ENCODE assay signal across 1 cellular context in the genomic region with DNA sequence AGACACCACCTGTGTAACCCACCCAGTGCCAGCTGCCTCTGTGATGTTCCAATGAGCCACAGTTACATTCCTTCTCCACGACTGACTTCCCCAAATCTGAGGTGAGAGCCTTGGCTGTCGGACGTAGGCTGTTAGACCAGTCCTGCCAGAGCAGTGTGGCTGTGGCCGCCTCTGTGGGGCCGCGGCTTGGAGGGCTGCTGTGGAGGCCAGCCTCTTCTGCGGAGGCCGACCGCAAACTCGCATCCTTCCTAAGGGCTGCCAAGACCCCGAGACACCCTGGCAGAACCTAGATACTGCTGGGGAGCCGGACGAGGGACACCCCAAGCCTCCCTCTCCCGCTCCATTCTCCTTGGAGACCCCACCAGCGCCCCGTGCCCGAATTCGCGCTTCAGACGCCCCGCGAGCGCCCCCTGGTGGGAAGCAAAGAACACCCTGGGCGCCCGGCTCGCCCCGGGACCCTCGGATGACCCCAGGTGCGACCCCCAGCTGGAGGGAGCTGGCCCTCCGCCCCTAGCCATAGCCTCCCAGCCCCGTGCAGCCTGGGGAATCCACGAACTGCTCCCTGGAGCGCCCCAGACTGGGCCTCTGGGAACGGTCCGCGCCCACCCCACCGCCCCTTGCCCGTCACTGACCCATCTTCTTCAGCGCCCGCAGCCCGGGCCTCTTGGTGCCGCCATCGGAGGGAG.
TF ChIP-seq lines count a peak whose summit lies in the region.

No MANE protein-coding gene starts in this region.

TF ChIP-seq in K562, 482 proteins besides CTCF, POLR2A, EP300 and RAD21 (continued from another document and continues in another):
- TF ChIP-seq, protein P1, sequence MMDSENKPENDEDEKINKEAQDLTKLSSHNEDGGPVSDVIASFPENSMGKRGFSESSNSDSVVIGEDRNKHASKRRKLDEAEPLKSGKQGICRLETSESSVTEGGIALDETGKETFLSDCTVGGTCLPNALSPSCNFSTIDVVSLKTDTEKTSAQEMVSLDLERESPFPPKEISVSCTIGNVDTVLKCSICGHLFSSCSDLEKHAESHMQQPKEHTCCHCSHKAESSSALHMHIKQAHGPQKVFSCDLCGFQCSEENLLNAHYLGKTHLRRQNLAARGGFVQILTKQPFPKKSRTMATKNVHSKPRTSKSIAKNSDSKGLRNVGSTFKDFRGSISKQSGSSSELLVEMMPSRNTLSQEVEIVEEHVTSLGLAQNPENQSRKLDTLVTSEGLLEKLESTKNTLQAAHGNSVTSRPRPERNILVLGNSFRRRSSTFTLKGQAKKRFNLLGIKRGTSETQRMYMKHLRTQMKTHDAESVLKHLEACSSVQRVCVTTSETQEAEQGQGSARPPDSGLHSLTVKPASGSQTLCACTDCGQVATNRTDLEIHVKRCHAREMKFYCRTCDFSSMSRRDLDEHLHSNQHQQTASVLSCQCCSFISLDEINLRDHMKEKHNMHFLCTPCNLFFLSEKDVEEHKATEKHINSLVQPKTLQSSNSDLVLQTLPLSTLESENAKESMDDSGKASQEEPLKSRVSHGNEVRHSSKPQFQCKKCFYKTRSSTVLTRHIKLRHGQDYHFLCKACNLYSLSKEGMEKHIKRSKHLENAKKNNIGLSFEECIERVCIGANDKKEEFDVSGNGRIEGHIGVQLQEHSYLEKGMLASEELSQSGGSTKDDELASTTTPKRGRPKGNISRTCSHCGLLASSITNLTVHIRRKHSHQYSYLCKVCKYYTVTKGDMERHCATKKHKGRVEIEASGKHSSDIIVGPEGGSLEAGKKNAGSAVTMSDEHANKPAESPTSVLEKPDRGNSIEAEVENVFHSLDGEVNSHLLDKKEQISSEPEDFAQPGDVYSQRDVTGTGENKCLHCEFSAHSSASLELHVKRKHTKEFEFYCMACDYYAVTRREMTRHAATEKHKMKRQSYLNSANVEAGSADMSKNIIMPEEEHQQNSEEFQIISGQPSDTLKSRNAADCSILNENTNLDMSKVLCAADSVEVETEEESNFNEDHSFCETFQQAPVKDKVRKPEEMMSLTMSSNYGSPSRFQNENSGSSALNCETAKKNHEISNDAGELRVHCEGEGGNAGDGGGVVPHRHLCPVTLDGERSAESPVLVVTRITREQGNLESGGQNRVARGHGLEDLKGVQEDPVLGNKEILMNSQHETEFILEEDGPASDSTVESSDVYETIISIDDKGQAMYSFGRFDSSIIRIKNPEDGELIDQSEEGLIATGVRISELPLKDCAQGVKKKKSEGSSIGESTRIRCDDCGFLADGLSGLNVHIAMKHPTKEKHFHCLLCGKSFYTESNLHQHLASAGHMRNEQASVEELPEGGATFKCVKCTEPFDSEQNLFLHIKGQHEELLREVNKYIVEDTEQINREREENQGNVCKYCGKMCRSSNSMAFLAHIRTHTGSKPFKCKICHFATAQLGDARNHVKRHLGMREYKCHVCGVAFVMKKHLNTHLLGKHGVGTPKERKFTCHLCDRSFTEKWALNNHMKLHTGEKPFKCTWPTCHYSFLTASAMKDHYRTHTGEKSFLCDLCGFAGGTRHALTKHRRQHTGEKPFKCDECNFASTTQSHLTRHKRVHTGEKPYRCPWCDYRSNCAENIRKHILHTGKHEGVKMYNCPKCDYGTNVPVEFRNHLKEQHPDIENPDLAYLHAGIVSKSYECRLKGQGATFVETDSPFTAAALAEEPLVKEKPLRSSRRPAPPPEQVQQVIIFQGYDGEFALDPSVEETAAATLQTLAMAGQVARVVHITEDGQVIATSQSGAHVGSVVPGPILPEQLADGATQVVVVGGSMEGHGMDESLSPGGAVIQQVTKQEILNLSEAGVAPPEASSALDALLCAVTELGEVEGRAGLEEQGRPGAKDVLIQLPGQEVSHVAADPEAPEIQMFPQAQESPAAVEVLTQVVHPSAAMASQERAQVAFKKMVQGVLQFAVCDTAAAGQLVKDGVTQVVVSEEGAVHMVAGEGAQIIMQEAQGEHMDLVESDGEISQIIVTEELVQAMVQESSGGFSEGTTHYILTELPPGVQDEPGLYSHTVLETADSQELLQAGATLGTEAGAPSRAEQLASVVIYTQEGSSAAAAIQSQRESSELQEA (IDR thresholded peaks at IDR 0.05; ENCODE audit: low read depth), result no peak
- TF ChIP-seq WHSC1 (IDR thresholded peaks at IDR 0.05; ENCODE audit: low read length) (no peak), PTRF (tag; IDR thresholded peaks at IDR 0.05) (no peak), HNRNPH1 (optimal IDR thresholded peaks at IDR 0.05; ENCODE audit: low read depth, low read length) (no peak), GATAD2A (IDR thresholded peaks at IDR 0.05) (peak; percentile 85), SIX5 (IDR thresholded peaks at IDR 0.05; ENCODE audit: borderline replicate concordance in 1 of 2, insufficient read depth in 1 of 2, low read depth in 1 of 2, low read length in 2 of 2) (no peak), HDAC1 (IDR thresholded peaks at IDR 0.05) (peak in 1 of 2 experiments; percentile 55; a peak in 1 of 4 replicates), KLF10 (CRISPR knock-in tag; IDR thresholded peaks at IDR 0.05) (no peak), TOE1 (IDR thresholded peaks at IDR 0.05; ENCODE audit: borderline replicate concordance) (no peak), TOE1 (CRISPR knock-in tag; IDR thresholded peaks at IDR 0.05; ENCODE audit: borderline replicate concordance, low read depth) (no peak), SRSF3 (IDR thresholded peaks at IDR 0.05; ENCODE audit: insufficient read depth, low read length) (no peak), MTF1 (CRISPR knock-in tag; IDR thresholded peaks at IDR 0.05; ENCODE audit: borderline replicate concordance) (no peak), ZNF785 (CRISPR knock-in tag; IDR thresholded peaks at IDR 0.05) (no peak), GABPB1 (CRISPR knock-in tag; IDR thresholded peaks at IDR 0.05) (peak; percentile 38; the same call in 1 of the 2 replicates), MBD2 (IDR thresholded peaks at IDR 0.05; ENCODE audit: borderline replicate concordance, low read depth) (no peak; the same call in 1 of the 2 replicates), SMAD3 (CRISPR knock-in tag; conservative IDR thresholded peaks at IDR 0.05) (no peak), MTA2 (IDR thresholded peaks at IDR 0.05; ENCODE audit: low read depth) (0 out of 2 replicates have a peak, but pooled peaks have one; percentile 21), CREBBP (IDR thresholded peaks at IDR 0.05; ENCODE audit: low read depth, low read length) (no peak), SMC3 (conservative IDR thresholded peaks at IDR 0.05; ENCODE audit: insufficient read depth, low read depth, low read length) (0 out of 2 replicates have a peak, but pooled peaks have one; percentile 9), HDAC6 (IDR thresholded peaks at IDR 0.05; ENCODE audit: low read depth, low read length) (no peak), FOXA3 (CRISPR knock-in tag; conservative IDR thresholded peaks at IDR 0.05 in 1 of 2, IDR thresholded peaks at IDR 0.05 in 1 of 2) (no peak), STAT5A (IDR thresholded peaks at IDR 0.05; ENCODE audit: borderline replicate concordance, low read length) (no peak), LCOR (CRISPR knock-in tag; IDR thresholded peaks at IDR 0.05) (no peak), JUN (IDR thresholded peaks at IDR 0.05; ENCODE audit: borderline replicate concordance, low read depth, low read length) (no peak), JUN (CRISPR knock-in tag; IDR thresholded peaks at IDR 0.05; ENCODE audit: borderline replicate concordance) (no peak), CC2D1A (IDR thresholded peaks at IDR 0.05) (peak; percentile 75; the same call in 1 of the 2 replicates), CHCHD3 (CRISPR knock-in tag; IDR thresholded peaks at IDR 0.05) (no peak), GABPA (tag; conservative IDR thresholded peaks at IDR 0.05; ENCODE audit: low read depth) (no peak), PCBP1 (IDR thresholded peaks at IDR 0.05; ENCODE audit: low read depth, low read length, poor library complexity, severe bottlenecking) (peak; percentile 81), SMAD1 (IDR thresholded peaks at IDR 0.05; ENCODE audit: low read depth, low read length, partially characterized antibody) (no peak), RBM15 (IDR thresholded peaks at IDR 0.05; ENCODE audit: insufficient read depth, low read length) (no peak), ZNF717 (CRISPR knock-in tag; IDR thresholded peaks at IDR 0.05) (no peak), NBN (IDR thresholded peaks at IDR 0.05; ENCODE audit: low read depth) (no peak)
- TF ChIP-seq, protein P2, sequence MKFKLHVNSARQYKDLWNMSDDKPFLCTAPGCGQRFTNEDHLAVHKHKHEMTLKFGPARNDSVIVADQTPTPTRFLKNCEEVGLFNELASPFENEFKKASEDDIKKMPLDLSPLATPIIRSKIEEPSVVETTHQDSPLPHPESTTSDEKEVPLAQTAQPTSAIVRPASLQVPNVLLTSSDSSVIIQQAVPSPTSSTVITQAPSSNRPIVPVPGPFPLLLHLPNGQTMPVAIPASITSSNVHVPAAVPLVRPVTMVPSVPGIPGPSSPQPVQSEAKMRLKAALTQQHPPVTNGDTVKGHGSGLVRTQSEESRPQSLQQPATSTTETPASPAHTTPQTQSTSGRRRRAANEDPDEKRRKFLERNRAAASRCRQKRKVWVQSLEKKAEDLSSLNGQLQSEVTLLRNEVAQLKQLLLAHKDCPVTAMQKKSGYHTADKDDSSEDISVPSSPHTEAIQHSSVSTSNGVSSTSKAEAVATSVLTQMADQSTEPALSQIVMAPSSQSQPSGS (CRISPR knock-in tag; IDR thresholded peaks at IDR 0.05), result no peak
- TF ChIP-seq, protein P3, sequence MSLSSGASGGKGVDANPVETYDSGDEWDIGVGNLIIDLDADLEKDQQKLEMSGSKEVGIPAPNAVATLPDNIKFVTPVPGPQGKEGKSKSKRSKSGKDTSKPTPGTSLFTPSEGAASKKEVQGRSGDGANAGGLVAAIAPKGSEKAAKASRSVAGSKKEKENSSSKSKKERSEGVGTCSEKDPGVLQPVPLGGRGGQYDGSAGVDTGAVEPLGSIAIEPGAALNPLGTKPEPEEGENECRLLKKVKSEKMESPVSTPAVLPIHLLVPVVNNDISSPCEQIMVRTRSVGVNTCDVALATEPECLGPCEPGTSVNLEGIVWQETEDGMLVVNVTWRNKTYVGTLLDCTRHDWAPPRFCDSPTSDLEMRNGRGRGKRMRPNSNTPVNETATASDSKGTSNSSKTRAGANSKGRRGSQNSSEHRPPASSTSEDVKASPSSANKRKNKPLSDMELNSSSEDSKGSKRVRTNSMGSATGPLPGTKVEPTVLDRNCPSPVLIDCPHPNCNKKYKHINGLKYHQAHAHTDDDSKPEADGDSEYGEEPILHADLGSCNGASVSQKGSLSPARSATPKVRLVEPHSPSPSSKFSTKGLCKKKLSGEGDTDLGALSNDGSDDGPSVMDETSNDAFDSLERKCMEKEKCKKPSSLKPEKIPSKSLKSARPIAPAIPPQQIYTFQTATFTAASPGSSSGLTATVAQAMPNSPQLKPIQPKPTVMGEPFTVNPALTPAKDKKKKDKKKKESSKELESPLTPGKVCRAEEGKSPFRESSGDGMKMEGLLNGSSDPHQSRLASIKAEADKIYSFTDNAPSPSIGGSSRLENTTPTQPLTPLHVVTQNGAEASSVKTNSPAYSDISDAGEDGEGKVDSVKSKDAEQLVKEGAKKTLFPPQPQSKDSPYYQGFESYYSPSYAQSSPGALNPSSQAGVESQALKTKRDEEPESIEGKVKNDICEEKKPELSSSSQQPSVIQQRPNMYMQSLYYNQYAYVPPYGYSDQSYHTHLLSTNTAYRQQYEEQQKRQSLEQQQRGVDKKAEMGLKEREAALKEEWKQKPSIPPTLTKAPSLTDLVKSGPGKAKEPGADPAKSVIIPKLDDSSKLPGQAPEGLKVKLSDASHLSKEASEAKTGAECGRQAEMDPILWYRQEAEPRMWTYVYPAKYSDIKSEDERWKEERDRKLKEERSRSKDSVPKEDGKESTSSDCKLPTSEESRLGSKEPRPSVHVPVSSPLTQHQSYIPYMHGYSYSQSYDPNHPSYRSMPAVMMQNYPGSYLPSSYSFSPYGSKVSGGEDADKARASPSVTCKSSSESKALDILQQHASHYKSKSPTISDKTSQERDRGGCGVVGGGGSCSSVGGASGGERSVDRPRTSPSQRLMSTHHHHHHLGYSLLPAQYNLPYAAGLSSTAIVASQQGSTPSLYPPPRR (CRISPR knock-in tag; IDR thresholded peaks at IDR 0.05; ENCODE audit: borderline replicate concordance), result no peak
- TF ChIP-seq, protein P4, sequence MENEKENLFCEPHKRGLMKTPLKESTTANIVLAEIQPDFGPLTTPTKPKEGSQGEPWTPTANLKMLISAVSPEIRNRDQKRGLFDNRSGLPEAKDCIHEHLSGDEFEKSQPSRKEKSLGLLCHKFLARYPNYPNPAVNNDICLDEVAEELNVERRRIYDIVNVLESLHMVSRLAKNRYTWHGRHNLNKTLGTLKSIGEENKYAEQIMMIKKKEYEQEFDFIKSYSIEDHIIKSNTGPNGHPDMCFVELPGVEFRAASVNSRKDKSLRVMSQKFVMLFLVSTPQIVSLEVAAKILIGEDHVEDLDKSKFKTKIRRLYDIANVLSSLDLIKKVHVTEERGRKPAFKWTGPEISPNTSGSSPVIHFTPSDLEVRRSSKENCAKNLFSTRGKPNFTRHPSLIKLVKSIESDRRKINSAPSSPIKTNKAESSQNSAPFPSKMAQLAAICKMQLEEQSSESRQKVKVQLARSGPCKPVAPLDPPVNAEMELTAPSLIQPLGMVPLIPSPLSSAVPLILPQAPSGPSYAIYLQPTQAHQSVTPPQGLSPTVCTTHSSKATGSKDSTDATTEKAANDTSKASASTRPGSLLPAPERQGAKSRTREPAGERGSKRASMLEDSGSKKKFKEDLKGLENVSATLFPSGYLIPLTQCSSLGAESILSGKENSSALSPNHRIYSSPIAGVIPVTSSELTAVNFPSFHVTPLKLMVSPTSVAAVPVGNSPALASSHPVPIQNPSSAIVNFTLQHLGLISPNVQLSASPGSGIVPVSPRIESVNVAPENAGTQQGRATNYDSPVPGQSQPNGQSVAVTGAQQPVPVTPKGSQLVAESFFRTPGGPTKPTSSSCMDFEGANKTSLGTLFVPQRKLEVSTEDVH (IDR thresholded peaks at IDR 0.05; ENCODE audit: low read depth, partially characterized antibody), result no peak
- TF ChIP-seq, protein P5, sequence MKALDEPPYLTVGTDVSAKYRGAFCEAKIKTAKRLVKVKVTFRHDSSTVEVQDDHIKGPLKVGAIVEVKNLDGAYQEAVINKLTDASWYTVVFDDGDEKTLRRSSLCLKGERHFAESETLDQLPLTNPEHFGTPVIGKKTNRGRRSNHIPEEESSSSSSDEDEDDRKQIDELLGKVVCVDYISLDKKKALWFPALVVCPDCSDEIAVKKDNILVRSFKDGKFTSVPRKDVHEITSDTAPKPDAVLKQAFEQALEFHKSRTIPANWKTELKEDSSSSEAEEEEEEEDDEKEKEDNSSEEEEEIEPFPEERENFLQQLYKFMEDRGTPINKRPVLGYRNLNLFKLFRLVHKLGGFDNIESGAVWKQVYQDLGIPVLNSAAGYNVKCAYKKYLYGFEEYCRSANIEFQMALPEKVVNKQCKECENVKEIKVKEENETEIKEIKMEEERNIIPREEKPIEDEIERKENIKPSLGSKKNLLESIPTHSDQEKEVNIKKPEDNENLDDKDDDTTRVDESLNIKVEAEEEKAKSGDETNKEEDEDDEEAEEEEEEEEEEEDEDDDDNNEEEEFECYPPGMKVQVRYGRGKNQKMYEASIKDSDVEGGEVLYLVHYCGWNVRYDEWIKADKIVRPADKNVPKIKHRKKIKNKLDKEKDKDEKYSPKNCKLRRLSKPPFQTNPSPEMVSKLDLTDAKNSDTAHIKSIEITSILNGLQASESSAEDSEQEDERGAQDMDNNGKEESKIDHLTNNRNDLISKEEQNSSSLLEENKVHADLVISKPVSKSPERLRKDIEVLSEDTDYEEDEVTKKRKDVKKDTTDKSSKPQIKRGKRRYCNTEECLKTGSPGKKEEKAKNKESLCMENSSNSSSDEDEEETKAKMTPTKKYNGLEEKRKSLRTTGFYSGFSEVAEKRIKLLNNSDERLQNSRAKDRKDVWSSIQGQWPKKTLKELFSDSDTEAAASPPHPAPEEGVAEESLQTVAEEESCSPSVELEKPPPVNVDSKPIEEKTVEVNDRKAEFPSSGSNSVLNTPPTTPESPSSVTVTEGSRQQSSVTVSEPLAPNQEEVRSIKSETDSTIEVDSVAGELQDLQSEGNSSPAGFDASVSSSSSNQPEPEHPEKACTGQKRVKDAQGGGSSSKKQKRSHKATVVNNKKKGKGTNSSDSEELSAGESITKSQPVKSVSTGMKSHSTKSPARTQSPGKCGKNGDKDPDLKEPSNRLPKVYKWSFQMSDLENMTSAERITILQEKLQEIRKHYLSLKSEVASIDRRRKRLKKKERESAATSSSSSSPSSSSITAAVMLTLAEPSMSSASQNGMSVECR (CRISPR knock-in tag; IDR thresholded peaks at IDR 0.05), result no peak
